8 cellular contexts compared by ENCODE assay signal in genomic region chr2:165083326-165083725, GRCh38.
"Had no signal": no experiment of that assay in that cellular context is flagged by ENCODE, and none has a peak within 500 bp of the region (broad histone marks: within the 10 kb centered on the region; RNA-seq: fewer than 3 reads in every experiment).

No MANE protein-coding gene starts in this region.

- ATAC-seq: GM12878 had no signal

- FAIRE-seq: G401.6, GM12878, GM12891, GM12892, GM18507, GM19239 had no signal

- DNase-seq: GDM1, GF-D8 had no signal

- H3K4me3 ChIP-seq: GM12878 had no signal
